ENCODE assay signal across 12 cellular contexts in genomic region chr11:66643745-66644437, GRCh38. TPM values are rescaled to one million over a fixed set of nuclear protein-coding genes. Genes with fewer than 3 reads are reported as not detected.
DNase-seq lines count a peak whose midpoint lies in the region; ATAC-seq and TF ChIP-seq lines count a peak whose summit lies in the region.
"Had no signal": no experiment of that assay in that cellular context is flagged by ENCODE, and none has a peak within 500 bp of the region (broad histone marks: within the 10 kb centered on the region; RNA-seq: fewer than 3 reads in every experiment).

No MANE protein-coding gene starts in this region.

- intact Hi-C loops in CD4-positive, alpha-beta T cell (cut with DNase I, micrococcal nuclease): no loop called here

- H3K27ac ChIP-seq in CD4-positive, alpha-beta T cell (ENCODE audit: low read depth, low read length): no peak overlapping the region
- H3K27ac ChIP-seq: heart left ventricle, RWPE1 had no signal

- H3K27me3 ChIP-seq in CD4-positive, alpha-beta T cell (ENCODE audit: control insufficient read depth, insufficient read depth, low read length): no peaks in the 10 kb centered on the region
- H3K27me3 ChIP-seq: heart left ventricle had no signal

- peaks cover 91% of the 10 kb centered on the region for H3K4me1 Mint-ChIP-seq in CD4-positive, alpha-beta T cell (ENCODE audit: low read depth)

- DNase-seq in CD4-positive, alpha-beta T cell: no peak
- DNase-seq in left kidney (ENCODE audit: low read depth, low spot score) (peak; percentile 3), kidney glomerular epithelial cell (lab: John Stamatoyannopoulos, UW) (no peak), NCI-H2227 (lab: John Stamatoyannopoulos, UW; ENCODE audit: unreplicated experiment) (no peak), NCI-H128 (lab: John Stamatoyannopoulos, UW; ENCODE audit: unreplicated experiment) (no peak)
- DNase-seq: COR-L47, heart left ventricle, NCI-H187 treated with DMSO at 0.1 percent for 48 hours, occipital lobe had no signal

- TF ChIP-seq CTCF in CD4-positive, alpha-beta T cell (IDR thresholded peaks at IDR 0.05): no peak

- H3K9me3 ChIP-seq in CD4-positive, alpha-beta T cell (ENCODE audit: control insufficient read depth, low read length): no peaks in the 10 kb centered on the region
- H3K9me3 ChIP-seq: heart left ventricle had no signal

- peak overlapping the region; percentile 97 for H3K4me3 Mint-ChIP-seq in CD4-positive, alpha-beta T cell

- peaks cover 100% of the 10 kb centered on the region for H3K36me3 Mint-ChIP-seq in CD4-positive, alpha-beta T cell (ENCODE audit: low read depth)

- no peak for ATAC-seq in CD4-positive, alpha-beta T cell (ENCODE audit: poor library complexity)
- ATAC-seq: activated CD4-positive, CD25-positive, alpha-beta regulatory T cell treated with anti-CD3 and anti-CD28 coated beads, Interleukin-2, amount 50 U/mL, for 24 hours; heart left ventricle had no signal

- no peaks in the 10 kb centered on the region for H3K27me3 Mint-ChIP-seq in CD4-positive, alpha-beta T cell

- CTCF ChIA-PET in CD4-positive, alpha-beta T cell (lab: Charles Lee): interaction anchor here (1.0 kb wide), 1 partner anchor 51 kb away, joined by 3 read pairs; no protein-coding TSS in a partner anchor

- H3K9me3 Mint-ChIP-seq in CD4-positive, alpha-beta T cell: no peaks in the 10 kb centered on the region

- peak overlapping the region; percentile 89 for H3K27ac Mint-ChIP-seq in CD4-positive, alpha-beta T cell

- POLR2A ChIA-PET in CD4-positive, alpha-beta T cell (lab: Charles Lee): interaction anchor here (1.0 to 15.8 kb wide), 4 partner anchors 20 to 758 kb away, joined by 3 to 511 read pairs (median 4); partner anchors contain the start of genes PPP1CA and RBM14

TF ChIP-seq in PFSK-1, 5 proteins besides CTCF, POLR2A, EP300 and RAD21:
- no peak for TF ChIP-seq SIN3A (IDR thresholded peaks at IDR 0.05; ENCODE audit: borderline replicate concordance, insufficient read depth, low read length)
- TF ChIP-seq REST (IDR thresholded peaks at IDR 0.05; ENCODE audit: insufficient read depth in 1 of 2, low read depth in 2 of 2, low read length in 2 of 2): no peak
- no peak for TF ChIP-seq FOXP2 (optimal IDR thresholded peaks at IDR 0.05; ENCODE audit: borderline replicate concordance, extremely low read depth, extremely low read length, insufficient read depth)
- TF ChIP-seq TAF1 (IDR thresholded peaks at IDR 0.05; ENCODE audit: borderline replicate concordance, insufficient read depth, low read length): no peak
- peak; percentile 24; the same call in 1 of the 2 replicates for TF ChIP-seq POLR2AphosphoS5 (IDR thresholded peaks at IDR 0.05; ENCODE audit: low read depth, low read length)
TF ChIP-seq in PFSK-1: peak in this region for 1.

RNA-seq across cellular contexts. Expression of gene RBM4, which starts 5.4 kb away (rescaled TPM):
- 100 to 1,000 TPM; 194 to 197 TPM for total RNA-seq in CD4-positive, alpha-beta T cell
- polyA plus RNA-seq in PFSK-1 (2012; ENCODE audit: insufficient read length, low read depth): 97.4 TPM

RNA-seq across cellular contexts. Expression of gene RBM14, which starts 27.5 kb away (rescaled TPM):
- total RNA-seq in CD4-positive, alpha-beta T cell: 100 to 1,000 TPM; 239 to 250 TPM
- polyA plus RNA-seq in PFSK-1 (2012; ENCODE audit: insufficient read length, low read depth): 24.2 TPM

RNA-seq across cellular contexts. Expression of gene RBM4B, which starts 33.8 kb away (rescaled TPM):
- total RNA-seq in CD4-positive, alpha-beta T cell: 1 to 10 TPM; 3.8 to 5.1 TPM
- polyA plus RNA-seq in PFSK-1 (2012; ENCODE audit: insufficient read length, low read depth): 9.5 TPM

RNA-seq across cellular contexts. Expression of gene CCS, which starts 50.9 kb away (rescaled TPM):
- total RNA-seq in CD4-positive, alpha-beta T cell: 10 to 100 TPM; 25.4 to 26.3 TPM
- 55.0 TPM for polyA plus RNA-seq in PFSK-1 (2012; ENCODE audit: insufficient read length, low read depth)

RNA-seq across cellular contexts. Expression of gene CCDC87, which starts 51.0 kb away (rescaled TPM):
- under 1 TPM; 0.22 to 0.25 TPM for total RNA-seq in CD4-positive, alpha-beta T cell
- 0.10 TPM for polyA plus RNA-seq in PFSK-1 (2012; ENCODE audit: insufficient read length, low read depth)
